8 cellular contexts compared by ENCODE assay signal in the genomic region with DNA sequence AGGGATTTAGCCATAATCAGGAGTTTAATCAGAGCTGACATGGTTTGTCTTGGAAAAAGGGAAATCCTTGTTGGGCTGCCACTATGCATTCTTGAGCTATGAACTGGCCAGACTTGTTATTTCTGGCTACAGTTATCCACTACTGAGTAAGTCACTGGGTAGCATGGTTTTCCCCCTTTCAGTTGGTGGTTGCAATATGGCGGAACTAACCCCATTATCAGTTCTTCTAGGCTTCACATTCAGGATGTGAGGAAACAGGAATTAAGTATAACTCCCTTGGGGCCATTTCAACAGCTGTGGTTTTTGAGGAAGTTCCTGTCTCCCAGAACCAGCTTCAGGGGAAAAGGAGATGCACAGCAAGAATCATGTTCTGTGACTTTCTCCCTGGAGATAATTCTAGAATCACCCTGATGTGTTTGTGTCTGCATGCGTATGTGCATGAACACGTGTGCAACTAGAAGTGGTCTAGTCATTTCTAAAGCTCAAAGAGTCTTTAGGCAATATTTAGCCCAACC.
DNase-seq lines count a peak whose midpoint lies in the region; ATAC-seq and TF ChIP-seq lines count a peak whose summit lies in the region.

No MANE protein-coding gene starts in this region.

- H3K79me2 ChIP-seq in PC-9 (ENCODE audit: low read depth), result no peaks in the 10 kb centered on the region

- H3K27me3 ChIP-seq in PC-9 (ENCODE audit: insufficient read depth, low read depth) (no peaks in the 10 kb centered on the region), foreskin keratinocyte (no peaks in the 10 kb centered on the region)

- no peaks in the 10 kb centered on the region for H4K20me1 ChIP-seq in PC-9 (ENCODE audit: insufficient read depth)

- intact Hi-C loops in PC-9 (cut with micrococcal nuclease; ENCODE audit: unreplicated experiment), result no loop called here

- H3K27ac ChIP-seq in PC-9 (peak overlapping the region; percentile 5), foreskin keratinocyte (peak overlapping the region; percentile 96)

- BruUV-seq in PC-9 (replicated peaks; lab: Mats Ljungman, UMichigan), result no TSS peak

- peak overlapping the region; percentile 2; the same call in 1 of the 2 replicates for H3K4me2 ChIP-seq in PC-9

- H3K36me3 ChIP-seq in PC-9 (ENCODE audit: low read depth), result no peaks in the 10 kb centered on the region

- H3K9me2 ChIP-seq in PC-9 (ENCODE audit: insufficient read depth), result no peaks in the 10 kb centered on the region

- no peak overlapping the region for H3K4me3 ChIP-seq in PC-9

- no peak overlapping the region for H2AFZ ChIP-seq in PC-9

- peak; percentile 30 for ATAC-seq in GM21515 (IDR thresholded peaks at IDR 0.05; ENCODE audit: unreplicated experiment)
- ATAC-seq in foreskin keratinocyte, result peak; percentile 23
- no peak for ATAC-seq in HG02798 (IDR thresholded peaks at IDR 0.05; ENCODE audit: poor library complexity, unreplicated experiment)

- no peaks in the 10 kb centered on the region for H3K9me3 ChIP-seq in PC-9 (ENCODE audit: insufficient read depth, low read depth)

- TF ChIP-seq CTCF in PC-9 (conservative IDR thresholded peaks at IDR 0.05), result no peak
- no peak for TF ChIP-seq CTCF in foreskin keratinocyte (conservative IDR thresholded peaks at IDR 0.05)

- CTCF ChIA-PET in PC-9 (lab: Charles Lee), result interaction anchor here (0.6 kb wide), 1 partner anchor 660 kb away, joined by 7 read pairs; no protein-coding TSS in a partner anchor

- DNase-seq in AML-193 (lab: John Stamatoyannopoulos, UW), result peak; percentile 94 to 99
- peak; percentile 22 to 81 for DNase-seq in PC-9
- peak; percentile 87 to 95 for DNase-seq in foreskin keratinocyte
- no peak for DNase-seq in putamen (ENCODE audit: low spot score)
- DNase-seq in stimulated activated CD4-positive, alpha-beta T cell treated with anti-CD3 and anti-CD28 coated beads, Interleukin-2, amount 100 ng/mL, for 48 hours, result no peak
- no peak for DNase-seq in NCI-H748 treated with DMSO at 0.1 percent for 48 hours (lab: John Stamatoyannopoulos, UW)

- H3K4me1 ChIP-seq in PC-9 (replicated peaks; ENCODE audit: insufficient read depth) (peaks cover 76% of the 10 kb centered on the region), foreskin keratinocyte (peaks cover 61% of the 10 kb centered on the region)

- peaks cover 40% of the 10 kb centered on the region; the same call in 1 of the 2 replicates for H3F3A ChIP-seq in PC-9 (ENCODE audit: insufficient read depth, low read depth)

- POLR2A ChIA-PET in PC-9 (lab: Charles Lee; ENCODE audit: unreplicated experiment), result interaction anchor here (0.7 kb wide), 2 partner anchors 11 to 28 kb away, joined by 3 to 4 read pairs; no protein-coding TSS in a partner anchor

Comparison
In these comparisons a context has a peak if more than half of its experiments do, and no peak if none do; other contexts are left out.
1. DNase-seq: peak in AML-193 (2 of 2), PC-9 (2 of 2) and foreskin keratinocyte (2 of 2); none in putamen (single experiment), stimulated activated CD4-positive, alpha-beta T cell treated with anti-CD3 and anti-CD28 coated beads, Interleukin-2, amount 100 ng/mL, for 48 hours (0 of 2) and NCI-H748 treated with DMSO at 0.1 percent for 48 hours (single experiment).